ENCODE assay signal across 21 cellular contexts in the genomic region with DNA sequence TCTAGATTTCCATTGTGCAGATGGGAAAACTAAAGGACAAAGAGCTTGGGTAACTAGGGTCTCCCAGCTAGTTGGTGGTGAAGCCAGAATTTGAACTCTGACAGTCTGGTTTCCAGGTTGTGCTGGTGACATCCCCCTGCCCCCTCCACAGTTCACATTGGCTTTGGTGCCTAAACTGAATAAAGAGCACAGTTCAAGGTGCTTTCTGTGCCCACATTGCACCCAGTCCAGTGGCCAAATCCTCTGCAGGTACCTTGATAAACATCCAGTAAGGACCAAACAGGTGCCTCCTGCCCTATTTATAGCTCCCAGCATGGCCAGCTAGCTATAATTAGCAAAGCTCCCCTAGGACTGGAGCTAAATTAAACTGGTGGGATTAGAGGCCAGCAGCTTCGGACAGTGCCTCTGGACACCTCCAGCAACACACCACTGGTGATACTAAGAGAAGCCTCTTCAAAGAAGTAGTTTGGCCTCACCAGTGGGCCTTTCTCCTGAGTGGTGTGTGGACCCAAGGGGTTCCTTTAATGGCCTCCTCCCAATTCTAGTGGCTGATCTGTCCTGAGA. TPM values are rescaled to one million over a fixed set of nuclear protein-coding genes. Genes with fewer than 3 reads are reported as not detected.
DNase-seq lines count a peak whose midpoint lies in the region; ATAC-seq, FAIRE-seq and TF ChIP-seq lines count a peak whose summit lies in the region.
"Had no signal": no experiment of that assay in that cellular context is flagged by ENCODE, and none has a peak within 500 bp of the region (broad histone marks: within the 10 kb centered on the region; RNA-seq: fewer than 3 reads in every experiment).

No MANE protein-coding gene starts in this region.

- FAIRE-seq in A549 (lab: Jason Lieb, UNC), result no peak
- FAIRE-seq: HTR-8/SVneo had no signal

- H3K23ac ChIP-seq in IMR-90 (ENCODE audit: low read depth, low read length), result no peak overlapping the region

- DNase-seq in A549 (ENCODE audit: low read depth in 1 of 2, low spot score in 1 of 2) (no peak), IMR-90 (no peak), left ventricle myocardium superior (no peak), gastrocnemius medialis (peak; percentile 74 to 79), AG08396 (ENCODE audit: low spot score) (no peak), NCI-H2171 treated with DMSO at 0.1 percent for 48 hours (lab: John Stamatoyannopoulos, UW) (no peak), NCI-H748 treated with DMSO at 0.1 percent for 48 hours (lab: John Stamatoyannopoulos, UW) (no peak)
- DNase-seq: Caco-2; CD4-positive, alpha-beta memory T cell; DMS 273 treated with DMSO at 0.1 percent for 48 hours; DMS79 treated with DMSO at 0.1 percent for 48 hours; H9; HFFc6; MV-4-11; NCI-H187 treated with DMSO at 0.1 percent for 48 hours; NCI-H2107; NCI-H69; NK-92 treated with Interleukin-12 subunit alpha and Interleukin-12 subunit beta, amount 100 ng/mL, for 24 hours; SJCRH30 had no signal

- H3K4me3 ChIP-seq in A549 (no peak overlapping the region), IMR-90 (ENCODE audit: insufficient read depth, low read depth, low read length) (no peak overlapping the region), gastrocnemius medialis (no peak overlapping the region)
- H3K4me3 ChIP-seq: BLaER1 treated with 17β-estradiol and CSF1 and Interleukin-3, amounts not matched to agents 10 nM and 100 nM; SJCRH30 had no signal

- H3K27ac ChIP-seq in A549, result peak overlapping the region; percentile 69 to 82; a peak in 5 of 6 replicates
- H3K27ac ChIP-seq in IMR-90 (ENCODE audit: insufficient read depth, low read length), result no peak overlapping the region
- H3K27ac ChIP-seq in gastrocnemius medialis, result peak overlapping the region; percentile 72 to 92 (median 90)
- H3K27ac ChIP-seq: BLaER1 treated with 17β-estradiol and CSF1 and Interleukin-3, amounts not matched to agents 10 nM and 100 nM; SJCRH30 had no signal

- CTCF ChIA-PET in A549 (lab: Yijun Ruan, JAX) (interaction anchor here (0.9 kb wide), 1 partner anchor 185 kb away, joined by 4 read pairs; no protein-coding TSS in a partner anchor), IMR-90 (lab: Yijun Ruan, JAX) (interaction anchor here (0.9 kb wide), 1 partner anchor 13 kb away, joined by 3 read pairs; no protein-coding TSS in a partner anchor)

- in situ Hi-C loops in IMR-90 (cut with MboI; ENCODE audit: low sequenced_read_pairs) (no loop called here), gastrocnemius medialis (cut with MboI; ENCODE audit: low sequenced_read_pairs in 4 of 4) (no loop called here)

- H3K79me1 ChIP-seq in IMR-90 (ENCODE audit: low read depth in 1 of 2, low read length in 2 of 2), result peaks cover 0 to 15% of the 10 kb centered on the region in 2 experiments; a peak in 1 of 4 replicates

- H3K4me1 ChIP-seq in A549 (peaks cover 37% of the 10 kb centered on the region), IMR-90 (ENCODE audit: control insufficient read depth, insufficient read depth, low read length) (peaks cover 5% of the 10 kb centered on the region), gastrocnemius medialis (peaks cover 36 to 37% of the 10 kb centered on the region in 2 donors)

- H2AFZ ChIP-seq in IMR-90 (replicated peaks; ENCODE audit: low read length, poor library complexity), result no peak overlapping the region

- H3K27me3 ChIP-seq in IMR-90 (ENCODE audit: control insufficient read depth, insufficient read depth, low read length) (no peaks in the 10 kb centered on the region), gastrocnemius medialis (no peaks in the 10 kb centered on the region)
- H3K27me3 ChIP-seq: BLaER1 treated with 17β-estradiol and CSF1 and Interleukin-3, amounts not matched to agents 10 nM and 100 nM; SJCRH30 had no signal

- H4K91ac ChIP-seq in IMR-90 (ENCODE audit: insufficient read depth, low read depth, low read length), result no peak overlapping the region

- H3K9me3 ChIP-seq in A549 (no peaks in the 10 kb centered on the region), IMR-90 (ENCODE audit: control insufficient read depth, insufficient read depth, low read length) (no peaks in the 10 kb centered on the region), gastrocnemius medialis (no peaks in the 10 kb centered on the region)
- H3K9me3 ChIP-seq: BLaER1 treated with 17β-estradiol and CSF1 and Interleukin-3, amounts not matched to agents 10 nM and 100 nM; Caco-2; SJCRH30 had no signal

- H2AK9ac ChIP-seq in IMR-90 (replicated peaks; ENCODE audit: low read depth, low read length, poor library complexity), result no peak overlapping the region

- intact Hi-C loops in IMR-90 (cut with micrococcal nuclease) (no loop called here), left ventricle myocardium superior (cut with micrococcal nuclease) (no loop called here), gastrocnemius medialis (cut with DNase I; ENCODE audit: low total_unique reads) (no loop called here)

- H2BK5ac ChIP-seq in IMR-90 (ENCODE audit: low read depth, low read length, poor library complexity, severe bottlenecking), result no peak overlapping the region

- H2BK15ac ChIP-seq in IMR-90 (ENCODE audit: low read depth, low read length), result no peak overlapping the region

- ATAC-seq in A549 (no peak), IMR-90 (ENCODE audit: low read depth) (no peak), left ventricle myocardium superior (peak; percentile 78), gastrocnemius medialis (peak; percentile 91 to 93)

- TF ChIP-seq EP300 in A549 (IDR thresholded peaks at IDR 0.05), result no peak

- no peak overlapping the region for H2BK20ac ChIP-seq in IMR-90 (ENCODE audit: low read depth, low read length)

- H2BK120ac ChIP-seq in IMR-90 (ENCODE audit: low read depth, low read length), result no peak overlapping the region

- no peak overlapping the region for H3K18ac ChIP-seq in IMR-90 (ENCODE audit: low read depth, low read length)

- H4K8ac ChIP-seq in IMR-90 (ENCODE audit: low read depth in 2 of 2, low read length in 2 of 2), result no peak overlapping the region

- H2AK5ac ChIP-seq in IMR-90 (ENCODE audit: low read depth, low read length), result peak overlapping the region; percentile 24; the same call in 1 of the 2 replicates

- TF ChIP-seq CTCF in A549 (IDR thresholded peaks at IDR 0.05), result no peak
- TF ChIP-seq CTCF in IMR-90 (conservative IDR thresholded peaks at IDR 0.05; ENCODE audit: low read depth, low read length), result no peak
- no peak for TF ChIP-seq CTCF in gastrocnemius medialis (IDR thresholded peaks at IDR 0.05 in 4 of 5, conservative IDR thresholded peaks at IDR 0.05 in 1 of 5)

- H3K4me2 ChIP-seq in A549 (no peak overlapping the region; the same call in 2 of the 3 replicates), IMR-90 (ENCODE audit: low read depth, low read length) (no peak overlapping the region)

- no peak overlapping the region; the same call in 1 of the 2 replicates for H3K4ac ChIP-seq in IMR-90 (ENCODE audit: low read depth, low read length)

- H4K20me1 ChIP-seq in IMR-90 (ENCODE audit: insufficient read depth, low read length), result no peaks in the 10 kb centered on the region

- no peak overlapping the region for H3K14ac ChIP-seq in IMR-90 (replicated peaks; ENCODE audit: low read depth, low read length)

- peaks cover 21% of the 10 kb centered on the region for H3K9me1 ChIP-seq in IMR-90 (ENCODE audit: insufficient read depth, low read length)

- no peak overlapping the region for H4K5ac ChIP-seq in IMR-90 (ENCODE audit: low read depth, low read length)

- dilution Hi-C loops in IMR-90 (cut with HindIII; ENCODE audit: low sequenced_read_pairs, unreplicated experiment), result no loop called here

- POLR2A ChIA-PET in A549 (lab: Yijun Ruan, JAX), result no interaction called here
- POLR2A ChIA-PET in IMR-90 (lab: Charles Lee; ENCODE audit: unreplicated experiment), result no interaction called here

- H3K9ac ChIP-seq in IMR-90 (ENCODE audit: low read depth, low read length), result no peak overlapping the region
- H3K9ac ChIP-seq: BLaER1 treated with 17β-estradiol and CSF1 and Interleukin-3, amounts not matched to agents 10 nM and 100 nM had no signal

- BruUV-seq in IMR-90 (replicated peaks; lab: Mats Ljungman, UMichigan), result no TSS peak

- H3K56ac ChIP-seq in IMR-90 (ENCODE audit: extremely low read depth, insufficient read depth, low read length), result no peak overlapping the region

- no peak for TF ChIP-seq RAD21 in A549 (conservative IDR thresholded peaks at IDR 0.05 in 1 of 2, IDR thresholded peaks at IDR 0.05 in 1 of 2)
- no peak for TF ChIP-seq RAD21 in IMR-90 (IDR thresholded peaks at IDR 0.05; ENCODE audit: low read length)

- 100% methylated on average over 1 of the region's 1 CpG for WGBS in A549 (ENCODE audit: missing lambda C conversion rate)
- no CpG with 5 or more reads among the region's 1 CpG for WGBS in IMR-90 (ENCODE audit: extremely low coverage in 2 of 2, insufficient read length in 1 of 2), 2 experiments

- no peak for TF ChIP-seq POLR2A in A549 (IDR thresholded peaks at IDR 0.05; ENCODE audit: low read length)
- no peak for TF ChIP-seq POLR2A in IMR-90 (IDR thresholded peaks at IDR 0.05; ENCODE audit: low read depth, low read length)
- peak; percentile 63 to 70 for TF ChIP-seq POLR2A in gastrocnemius medialis (IDR thresholded peaks at IDR 0.05)

- no peaks in the 10 kb centered on the region for H3K36me3 ChIP-seq in IMR-90 (ENCODE audit: control insufficient read depth, insufficient read depth, low read length)
- H3K36me3 ChIP-seq in gastrocnemius medialis, result no peaks in the 10 kb centered on the region
- H3K36me3 ChIP-seq: BLaER1 treated with 17β-estradiol and CSF1 and Interleukin-3, amounts not matched to agents 10 nM and 100 nM; SJCRH30 had no signal

TF ChIP-seq in A549, 52 proteins besides CTCF, POLR2A, EP300 and RAD21 (continues in another document):
- TF ChIP-seq MYC (IDR thresholded peaks at IDR 0.05; ENCODE audit: borderline replicate concordance, low read length), result no peak
- no peak for TF ChIP-seq RFX5 (IDR thresholded peaks at IDR 0.05)
- TF ChIP-seq CEBPB (IDR thresholded peaks at IDR 0.05), result no peak
- no peak for TF ChIP-seq JUN (IDR thresholded peaks at IDR 0.05)

RNA-seq across cellular contexts. Expression of a gene that starts 59.9 kb away (rescaled TPM):
- polyA plus RNA-seq in A549 (2011; rRNA removed), result 14.9 and 16.2 TPM in 2 replicates
- polyA plus RNA-seq in A549 (2012; cell fraction: cytosol; rRNA removed), result 36.9 and 42.2 TPM in 2 replicates
- polyA plus RNA-seq in A549 (2012; cell fraction: nucleus; rRNA removed), result 50.8 and 52.5 TPM in 2 replicates
- 30.6 to 36.7 TPM (median 34.2 TPM) in 3 replicates for polyA plus RNA-seq in A549 (2017; fragmentation: RNase III; extraction: RNeasy Plus Mini Kit Qiagen cat#74134 plus additional on column Dnase treatment)
- polyA minus RNA-seq in A549 (2011; rRNA and poly(A)+ RNA removed), result 29.5 and 33.5 TPM in 2 replicates
- total RNA-seq in IMR-90 (2012; rRNA removed), result 24.7 and 25.6 TPM in 2 replicates
- 29.6 and 31.7 TPM in 2 replicates for polyA plus RNA-seq in IMR-90 (2012; rRNA removed)
- 25.2 and 29.3 TPM in 2 replicates for polyA plus RNA-seq in IMR-90 (2012; cell fraction: cytosol; rRNA removed)
- 39.9 and 48.3 TPM in 2 replicates for polyA plus RNA-seq in IMR-90 (2012; cell fraction: nucleus; rRNA removed; ENCODE audit: low replicate concordance)
- total RNA-seq in left ventricle myocardium superior, result 2.5 TPM
- 10 to 100 TPM; 66.8 to 96.5 (median 78.9) TPM for total RNA-seq in gastrocnemius medialis
- total RNA-seq: CD4-positive, alpha-beta memory T cell had no signal

Comparison
In these comparisons a context has a peak if more than half of its experiments do, and no peak if none do; other contexts are left out.
1. ATAC-seq: peak in left ventricle myocardium superior (single experiment) and gastrocnemius medialis (2 of 2); none in A549 (0 of 2) and IMR-90 (single experiment).
2. DNase-seq: peak in gastrocnemius medialis (2 of 2); none in A549 (0 of 2), IMR-90 (single experiment), left ventricle myocardium superior (single experiment), AG08396 (single experiment), NCI-H2171 treated with DMSO at 0.1 percent for 48 hours (single experiment) and NCI-H748 treated with DMSO at 0.1 percent for 48 hours (single experiment).
3. POLR2A ChIP-seq: peak in gastrocnemius medialis (2 of 2); none in A549 (single experiment) and IMR-90 (single experiment).